Comparison of ENCODE assay signal across 1 cellular context in genomic region chr1:37317870-37318431, GRCh38.
A peak's percentile ranks its signal among the peaks of the same experiment; 100 is the strongest.
TF ChIP-seq lines count a peak whose summit lies in the region.

No MANE protein-coding gene starts in this region.

TF ChIP-seq in H1, 55 proteins besides CTCF, POLR2A, EP300 and RAD21:
- no peak for TF ChIP-seq PHF8 (conservative IDR thresholded peaks at IDR 0.05; ENCODE audit: low read depth, low read length)
- TF ChIP-seq E2F6 (IDR thresholded peaks at IDR 0.05) = peak; percentile 90
- peak; percentile 43; the same call in 1 of the 2 replicates for TF ChIP-seq MAX (IDR thresholded peaks at IDR 0.05)
